ENCODE assay signal across 8 cellular contexts in genomic region chr16:29825145-29826044, GRCh38. TPM values are rescaled to one million over a fixed set of nuclear protein-coding genes. Genes with fewer than 3 reads are reported as not detected.
DNase-seq lines count a peak whose midpoint lies in the region; ATAC-seq and TF ChIP-seq lines count a peak whose summit lies in the region.

No MANE protein-coding gene starts in this region.

- no peaks in the 10 kb centered on the region for H3K79me2 ChIP-seq in GM23338 (replicated peaks; ENCODE audit: insufficient read depth)

- H3K4me3 ChIP-seq in GM23338, result no peak overlapping the region

- no peaks in the 10 kb centered on the region; the same call in none of the 2 replicates for H3F3A ChIP-seq in GM23338 (replicated peaks; ENCODE audit: low read depth)

- H3K36me3 Mint-ChIP-seq in GM23338 (ENCODE audit: low read depth), result peaks cover 5% of the 10 kb centered on the region

- H3K9me2 ChIP-seq in GM23338 (ENCODE audit: insufficient read depth), result no peaks in the 10 kb centered on the region

- peak overlapping the region; percentile 93 for H3K27ac Mint-ChIP-seq in GM23338

- no peak for TF ChIP-seq CTCF in GM23338 (conservative IDR thresholded peaks at IDR 0.05; ENCODE audit: low read depth in 2 of 2)
- no peak for TF ChIP-seq CTCF in RWPE1 (conservative IDR thresholded peaks at IDR 0.05; ENCODE audit: low read depth)

- peaks cover 20% of the 10 kb centered on the region for H3K4me1 Mint-ChIP-seq in GM23338

- ATAC-seq in GM23338 (peak; percentile 46), GM21526 (IDR thresholded peaks at IDR 0.05; ENCODE audit: low FRiP score, unreplicated experiment) (no peak)

- H4K20me1 ChIP-seq in GM23338 (replicated peaks; ENCODE audit: insufficient read depth), result peaks cover 3% of the 10 kb centered on the region; the same call in 1 of the 2 replicates

- H3K27ac ChIP-seq in GM23338 (ENCODE audit: low read depth) (0 out of 2 replicates have a peak overlapping the region, but pooled peaks have one; percentile 32), RWPE1 (peak overlapping the region; percentile 99)

- no peaks in the 10 kb centered on the region; the same call in 1 of the 2 replicates for H3K4me1 ChIP-seq in GM23338 (ENCODE audit: insufficient read depth)

- no peaks in the 10 kb centered on the region for H3K36me3 ChIP-seq in GM23338 (ENCODE audit: insufficient read depth)

- peaks cover 11% of the 10 kb centered on the region for H3K27me3 Mint-ChIP-seq in GM23338 (ENCODE audit: insufficient read depth, low read depth, poor library complexity)

- POLR2A ChIA-PET in RWPE1 (lab: Yijun Ruan, JAX; ENCODE audit: low non-redundant PET), result no interaction called here

- H3K4me2 ChIP-seq in GM23338, result no peak overlapping the region

- no peaks in the 10 kb centered on the region; the same call in 2 of the 3 replicates for H3K9me3 Mint-ChIP-seq in GM23338

- DNase-seq in GM23338 (ENCODE audit: low spot score) (no peak), RWPE1 (ENCODE audit: low spot score) (peak; percentile 33), medulla oblongata (ENCODE audit: extremely low spot score) (peak; percentile 51), superior temporal gyrus (ENCODE audit: extremely low spot score) (peak; percentile 61), mucosa of gallbladder (ENCODE audit: low spot score) (no peak)
- DNase-seq in central memory CD4-positive, alpha-beta T cell, result peak; percentile 41
- no peak for DNase-seq in effector CD8-positive, alpha-beta T cell (lab: John Stamatoyannopoulos, UW)

- CTCF ChIA-PET in RWPE1 (lab: Yijun Ruan, JAX), result interaction anchor here (0.6 to 0.8 kb wide), 2 partner anchors 9 to 18 kb away, joined by 3 to 5 read pairs; no protein-coding TSS in a partner anchor

- no peak overlapping the region for H2AFZ ChIP-seq in GM23338

- no peaks in the 10 kb centered on the region for H3K27me3 ChIP-seq in GM23338 (ENCODE audit: insufficient read depth)

- no peak overlapping the region; the same call in 2 of the 3 replicates for H3K4me3 Mint-ChIP-seq in GM23338

TF ChIP-seq in GM23338, 12 proteins besides CTCF, POLR2A, EP300 and RAD21 (continues in another document):
- TF ChIP-seq ZNF462 (CRISPR knock-in tag; IDR thresholded peaks at IDR 0.05) (no peak), JUNB (IDR thresholded peaks at IDR 0.05; ENCODE audit: unreplicated experiment) (no peak), ZNF114 (CRISPR knock-in tag; IDR thresholded peaks at IDR 0.05) (no peak), ETS1 (IDR thresholded peaks at IDR 0.05) (no peak), POLR2AphosphoS5 (IDR thresholded peaks at IDR 0.05; ENCODE audit: low read depth) (no peak), CREB1 (CRISPR knock-in tag; IDR thresholded peaks at IDR 0.05; ENCODE audit: low read depth) (no peak)

RNA-seq across cellular contexts. Expression of gene MVP, which starts 5.1 kb away (rescaled TPM):
- 2.6 and 3.7 TPM in 2 replicates for total RNA-seq in GM23338 (2014; rRNA removed; shearing (Covaris generic))
- polyA plus RNA-seq in GM23338 (2016; fragmentation: Nextera tagmentation; extraction: Ambion mirVana), result 1.4 and 2.0 TPM in 2 replicates
- 253 TPM for total RNA-seq in mucosa of gallbladder

RNA-seq across cellular contexts. Expression of gene PAGR1, which starts 9.4 kb away (rescaled TPM):
- 59.7 and 67.6 TPM in 2 replicates for total RNA-seq in GM23338 (2014; rRNA removed; shearing (Covaris generic))
- polyA plus RNA-seq in GM23338 (2016; fragmentation: Nextera tagmentation; extraction: Ambion mirVana), result 76.7 and 78.7 TPM in 2 replicates
- 38.9 TPM for total RNA-seq in mucosa of gallbladder

RNA-seq across cellular contexts. Expression of gene PRRT2, which starts 13.4 kb away (rescaled TPM):
- 8.9 and 13.3 TPM in 2 replicates for total RNA-seq in GM23338 (2014; rRNA removed; shearing (Covaris generic))
- polyA plus RNA-seq in GM23338 (2016; fragmentation: Nextera tagmentation; extraction: Ambion mirVana), result 13.6 and 16.6 TPM in 2 replicates
- total RNA-seq in mucosa of gallbladder, result 20.8 TPM

RNA-seq across cellular contexts. Expression of gene MAZ, which starts 19.1 kb away (rescaled TPM):
- total RNA-seq in GM23338 (2014; rRNA removed; shearing (Covaris generic)), result 181 and 270 TPM in 2 replicates
- 155 and 170 TPM in 2 replicates for polyA plus RNA-seq in GM23338 (2016; fragmentation: Nextera tagmentation; extraction: Ambion mirVana)
- 192 TPM for total RNA-seq in mucosa of gallbladder

RNA-seq across cellular contexts. Expression of gene KIF22, which starts 34.8 kb away (rescaled TPM):
- 179 and 192 TPM in 2 replicates for total RNA-seq in GM23338 (2014; rRNA removed; shearing (Covaris generic))
- 110 and 120 TPM in 2 replicates for polyA plus RNA-seq in GM23338 (2016; fragmentation: Nextera tagmentation; extraction: Ambion mirVana)
- total RNA-seq in mucosa of gallbladder, result 21.6 TPM

Comparison
In these comparisons a context has a peak if more than half of its experiments do, and no peak if none do; other contexts are left out.
1. DNase-seq: peak in RWPE1 (single experiment), central memory CD4-positive, alpha-beta T cell (single experiment), medulla oblongata (single experiment) and superior temporal gyrus (single experiment); none in GM23338 (single experiment), effector CD8-positive, alpha-beta T cell (single experiment) and mucosa of gallbladder (single experiment).
2. RNA of gene MVP, which starts 5.1 kb away (total RNA-seq): 253 TPM in mucosa of gallbladder (single experiment); 2.6 to 3.7 TPM in GM23338; every median in the first group is over 10 times any median in the second.